8 cellular contexts compared by ENCODE assay signal in the genomic region with DNA sequence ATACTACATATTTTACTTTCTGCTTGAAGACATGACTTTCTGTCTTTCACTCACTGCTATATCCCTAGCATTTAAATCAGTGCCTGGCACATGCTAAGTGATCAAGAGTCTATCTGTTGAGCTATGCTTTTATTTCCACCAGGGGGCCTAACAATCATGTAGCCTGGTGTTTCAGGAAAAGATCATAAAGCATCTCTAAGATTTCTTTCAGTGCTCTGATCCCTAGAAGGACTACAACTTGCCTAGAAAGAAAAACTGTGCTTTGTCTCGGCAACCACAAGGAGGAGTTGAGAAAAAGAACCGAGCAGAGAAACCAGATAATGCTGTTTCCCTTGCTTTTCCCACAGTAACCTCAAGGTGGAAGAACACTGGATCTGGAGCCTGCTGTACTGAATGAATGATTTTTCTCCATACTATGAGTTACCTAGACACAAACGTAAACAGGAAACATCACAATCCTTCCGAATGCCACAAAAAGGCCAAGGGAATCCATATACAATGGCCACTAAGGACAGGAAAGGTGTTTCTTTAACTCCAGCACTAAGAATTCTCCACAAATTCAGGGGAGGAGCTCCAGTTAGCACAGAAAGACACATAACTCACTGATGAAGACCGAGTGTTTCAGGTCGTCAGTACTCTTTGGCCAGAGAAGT. TPM values are rescaled to one million over a fixed set of nuclear protein-coding genes. Genes with fewer than 3 reads are reported as not detected.
DNase-seq lines count a peak whose midpoint lies in the region; ATAC-seq and TF ChIP-seq lines count a peak whose summit lies in the region.

No MANE protein-coding gene starts in this region.

- H2BK5ac ChIP-seq in trophoblast cell (ENCODE audit: low read depth, low read length, poor library complexity) = no peak overlapping the region

- H3K27me3 ChIP-seq in adrenal gland (no peaks in the 10 kb centered on the region), heart right ventricle (no peaks in the 10 kb centered on the region), trophoblast cell (ENCODE audit: insufficient read depth, low read length) (no peaks in the 10 kb centered on the region)

- peak overlapping the region in 3 of 4 donors; percentile 71 to 90 (median 88) for H3K4me3 ChIP-seq in adrenal gland
- H3K4me3 ChIP-seq in heart right ventricle = peak overlapping the region; percentile 69 to 93 (median 86)
- H3K4me3 ChIP-seq in trophoblast cell (ENCODE audit: low read depth, low read length) = no peak overlapping the region

- no peak overlapping the region for H2BK12ac ChIP-seq in trophoblast cell (ENCODE audit: low read length)

- 1% methylated on average over 6 of the region's 6 CpGs for WGBS in adrenal gland, 4 donors
- 0% methylated on average over 6 of the region's 6 CpGs for WGBS in heart right ventricle, 2 donors
- no CpG with 5 or more reads among the region's 6 CpGs for WGBS in trophoblast cell (ENCODE audit: extremely low coverage, insufficient coverage, insufficient read length)

- intact Hi-C loops in adrenal gland (cut with DNase I) = loop anchor here in 1 of 2 donors (10.0 kb wide), 1 partner anchor 137 kb away; a partner anchor contains a TSS
- intact Hi-C loops in heart right ventricle (cut with DNase I) = loop anchor here in 9 of 10 donors (2.0 to 10.0 kb wide), 8 partner anchors 60 to 137 kb away; a partner anchor contains a TSS

- H3K4me2 ChIP-seq in trophoblast cell (ENCODE audit: low read length) = peak overlapping the region; percentile 99

- no peak overlapping the region for H3K4ac ChIP-seq in trophoblast cell (ENCODE audit: low read depth, low read length)

- no peak overlapping the region for H4K8ac ChIP-seq in trophoblast cell (ENCODE audit: low read depth, low read length)

- peak; percentile 84 for DNase-seq in DMS153 treated with DMSO at 0.1 percent for 48 hours (lab: John Stamatoyannopoulos, UW; ENCODE audit: unreplicated experiment)
- peak; percentile 96 for DNase-seq in HT1080 (ENCODE audit: low read depth)
- peak; percentile 84 for DNase-seq in NCI-H748 treated with DMSO at 0.1 percent for 48 hours (lab: John Stamatoyannopoulos, UW)
- peak; percentile 29 to 67 (median 48) for DNase-seq in adrenal gland
- DNase-seq in heart right ventricle = peak in 1 of 2 donors; percentile 38
- peak; percentile 80 to 94 for DNase-seq in trophoblast cell

- no peak overlapping the region for H2AFZ ChIP-seq in trophoblast cell (ENCODE audit: insufficient read depth, low read length, poor library complexity)

- H3K79me1 ChIP-seq in trophoblast cell (ENCODE audit: low read length) = peaks cover 12% of the 10 kb centered on the region

- peaks cover 10 to 20% of the 10 kb centered on the region in 2 donors for H3K4me1 ChIP-seq in adrenal gland (replicated peaks in 1 of 2)
- peaks cover 0 to 31% (median 26%) of the 10 kb centered on the region in 9 donors for H3K4me1 ChIP-seq in heart right ventricle
- H3K4me1 ChIP-seq in trophoblast cell (ENCODE audit: control insufficient read depth in 1 of 2, insufficient read depth in 2 of 2, low read length in 2 of 2) = peaks cover 0 to 2% of the 10 kb centered on the region in 2 experiments

- no peak overlapping the region for H3K14ac ChIP-seq in trophoblast cell (ENCODE audit: low read length)

- TF ChIP-seq CTCF in adrenal gland (IDR thresholded peaks at IDR 0.05) (peak; percentile 42 to 96 (median 84)), heart right ventricle (IDR thresholded peaks at IDR 0.05) (peak; percentile 61 to 82 (median 70))

- TF ChIP-seq POLR2A in adrenal gland (IDR thresholded peaks at IDR 0.05) = peak in 1 of 2 donors; percentile 54

- H2AK5ac ChIP-seq in trophoblast cell (ENCODE audit: low read length) = no peak overlapping the region

- peaks cover 5% of the 10 kb centered on the region for H3K79me2 ChIP-seq in trophoblast cell (ENCODE audit: control insufficient read depth, insufficient read depth, low read length, poor library complexity)

- H3K27ac ChIP-seq in adrenal gland (peak overlapping the region; percentile 47 to 97 (median 95)), heart right ventricle (peak overlapping the region in 9 of 10 donors; percentile 92 to 98 (median 95)), trophoblast cell (ENCODE audit: low read depth, low read length) (no peak overlapping the region)

- no peak overlapping the region for H3K18ac ChIP-seq in trophoblast cell (ENCODE audit: low read length)

- H2BK120ac ChIP-seq in trophoblast cell (ENCODE audit: insufficient read depth, low read length, poor library complexity) = no peak overlapping the region

- no peak overlapping the region for H4K91ac ChIP-seq in trophoblast cell (ENCODE audit: low read depth, low read length)

- no peak overlapping the region for H3K9ac ChIP-seq in trophoblast cell (ENCODE audit: low read length)

- H3K23ac ChIP-seq in trophoblast cell (ENCODE audit: low read length) = no peak overlapping the region

- no peak overlapping the region for H4K12ac ChIP-seq in trophoblast cell (ENCODE audit: low read depth, low read length)

- H3K36me3 ChIP-seq in adrenal gland (replicated peaks in 1 of 2) (no peaks in the 10 kb centered on the region), heart right ventricle (no peaks in the 10 kb centered on the region), trophoblast cell (ENCODE audit: control insufficient read depth in 1 of 2, insufficient read depth in 2 of 2, low read length in 2 of 2) (no peaks in the 10 kb centered on the region)

- ATAC-seq in heart right ventricle = peak in 6 of 8 donors; percentile 3 to 35 (median 22)
- no peak for ATAC-seq in HG02970 (IDR thresholded peaks at IDR 0.05; ENCODE audit: low FRiP score, unreplicated experiment)
- ATAC-seq in GM21423 (IDR thresholded peaks at IDR 0.05; ENCODE audit: unreplicated experiment) = no peak

- H3K9me3 ChIP-seq in adrenal gland (replicated peaks in 1 of 3) (no peaks in the 10 kb centered on the region), heart right ventricle (peaks cover 0 to 8% (median 0%) of the 10 kb centered on the region in 11 donors), trophoblast cell (ENCODE audit: insufficient read depth, low read depth, low read length) (peaks cover 2% of the 10 kb centered on the region)

RNA-seq across cellular contexts. Expression of a gene that starts 1.2 kb away (rescaled TPM):
- total RNA-seq in HT1080 (2014; rRNA removed; shearing (Covaris generic)) = 11.5 and 11.9 TPM in 2 replicates
- 9.6 and 10.9 TPM in 2 replicates for polyA plus RNA-seq in HT1080 (2015; cell fraction: cytosol; rRNA removed)
- polyA plus RNA-seq in HT1080 (2015; cell fraction: nucleus; rRNA removed) = 21.1 and 21.6 TPM in 2 replicates
- total RNA-seq in adrenal gland = 10 to 100 TPM in 7 of 8 donors, 1 to 10 TPM in 1; 8.2 to 51.5 (median 15.9) TPM
- 1 to 10 TPM; 4.7 to 9.3 (median 5.2) TPM for polyA plus RNA-seq in adrenal gland
- total RNA-seq in heart right ventricle = 10 to 100 TPM in 7 of 10 donors, 1 to 10 TPM in 3; 6.5 to 18.7 (median 11.0) TPM
- 1 to 10 TPM; 5.1 to 10.0 TPM for polyA plus RNA-seq in heart right ventricle
- 14.8 and 16.0 TPM in 2 replicates for polyA plus RNA-seq in trophoblast cell (2013)

Comparison
In these comparisons a context has a peak if more than half of its experiments do, and no peak if none do; other contexts are left out.
1. ATAC-seq: peak in heart right ventricle (6 of 8); none in HG02970 (single experiment) and GM21423 (single experiment).